1 cellular context compared by ENCODE assay signal in the genomic region with DNA sequence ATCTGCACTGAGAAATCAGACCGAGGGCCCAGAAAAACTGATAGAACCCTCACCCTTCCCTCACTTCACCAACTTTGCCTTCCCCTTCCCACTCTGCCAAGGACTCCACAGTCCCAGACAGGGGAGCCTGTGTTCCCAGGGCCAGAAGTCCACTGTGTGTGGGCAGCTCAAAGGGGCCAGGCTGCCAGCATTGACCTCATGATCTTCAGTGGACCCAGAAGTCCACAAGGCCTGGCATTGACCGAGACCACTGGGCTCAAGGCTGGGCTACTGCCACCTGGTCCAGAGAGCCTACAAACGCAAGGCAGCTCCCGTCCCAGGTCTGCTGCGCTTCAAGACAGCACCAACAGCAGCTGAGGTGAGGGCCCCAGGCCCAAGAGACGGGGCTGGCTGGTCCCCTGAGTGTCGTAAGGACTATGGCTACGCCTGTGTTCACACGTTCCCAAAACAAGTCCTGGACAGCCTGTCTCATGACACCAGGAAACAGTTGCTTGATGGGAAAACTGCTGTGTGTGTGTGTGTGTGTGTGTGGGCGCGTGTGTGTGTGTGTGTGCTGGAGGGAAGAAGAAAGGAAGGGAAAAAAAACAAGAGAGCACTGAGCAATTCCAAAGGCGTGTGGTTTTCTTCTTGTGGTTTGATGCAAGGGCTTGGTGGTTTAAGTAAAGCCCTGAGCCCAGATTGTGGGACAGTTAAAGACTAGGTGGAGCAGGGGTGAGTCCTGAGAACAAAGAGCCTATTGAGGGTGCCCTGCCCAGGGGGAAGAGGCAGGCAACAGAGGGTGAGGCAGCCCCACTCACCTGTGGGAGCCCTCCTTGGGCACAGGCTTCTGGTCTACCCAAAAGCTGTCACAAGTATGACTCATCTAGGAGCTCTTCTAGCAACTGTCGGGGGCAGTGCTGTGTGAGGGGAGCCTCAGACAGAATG.
TF ChIP-seq lines count a peak whose summit lies in the region.

No MANE protein-coding gene starts in this region.

TF ChIP-seq in H1, 55 proteins besides CTCF, POLR2A, EP300 and RAD21 (continued from another document):
- TF ChIP-seq TAF1 (IDR thresholded peaks at IDR 0.05; ENCODE audit: low read depth, low read length) (no peak), YY1 (IDR thresholded peaks at IDR 0.05; ENCODE audit: low read depth, low read length) (no peak), SP1 (IDR thresholded peaks at IDR 0.05; ENCODE audit: low read depth, low read length) (no peak)
